10 cellular contexts compared by ENCODE assay signal in the genomic region with DNA sequence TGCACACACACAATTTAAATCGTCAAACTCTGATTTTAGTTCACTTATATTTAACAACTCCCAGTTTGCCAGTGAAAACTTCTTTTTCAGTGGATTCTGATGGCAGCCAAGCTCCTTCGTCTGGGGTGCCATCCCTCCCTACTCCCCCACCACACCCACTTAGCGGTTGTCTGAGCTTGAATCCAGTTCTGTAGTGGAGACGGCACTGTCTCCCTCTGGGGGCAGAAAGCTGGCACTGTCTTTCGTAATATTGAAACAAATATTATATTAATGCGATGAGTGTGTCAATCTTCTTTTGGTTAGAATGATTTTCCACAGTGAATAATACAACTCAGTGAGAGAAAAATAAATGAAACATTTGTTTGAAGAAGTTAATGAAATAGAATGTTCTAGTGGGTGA. TPM values are rescaled to one million over a fixed set of nuclear protein-coding genes. Genes with fewer than 3 reads are reported as not detected.
DNase-seq lines count a peak whose midpoint lies in the region; TF ChIP-seq lines count a peak whose summit lies in the region.
"Had no signal": no experiment of that assay in that cellular context is flagged by ENCODE, and none has a peak within 500 bp of the region (broad histone marks: within the 10 kb centered on the region; RNA-seq: fewer than 3 reads in every experiment).

No MANE protein-coding gene starts in this region.

- H3K9me3 ChIP-seq in OCI-LY7 (ENCODE audit: low read length): no peaks in the 10 kb centered on the region

- POLR2A ChIA-PET in OCI-LY7 (lab: Charles Lee): no interaction called here

- H3K36me3 ChIP-seq in OCI-LY7 (ENCODE audit: insufficient read depth, low read length): no peaks in the 10 kb centered on the region

- no peaks in the 10 kb centered on the region for H4K20me1 ChIP-seq in OCI-LY7 (ENCODE audit: insufficient read depth, low read length)

- CTCF ChIA-PET in OCI-LY7 (lab: Charles Lee; ENCODE audit: unreplicated experiment): no interaction called here

- no peak overlapping the region for H3K4me3 ChIP-seq in OCI-LY7 (ENCODE audit: low read depth, low read length, poor library complexity, severe bottlenecking)
- no peak overlapping the region for H3K4me3 ChIP-seq in dorsolateral prefrontal cortex

- intact Hi-C loops in OCI-LY7 (cut with micrococcal nuclease; ENCODE audit: unreplicated experiment) (loop anchor here (5.0 kb wide), 1 partner anchor 161 kb away; no protein-coding TSS in a partner anchor), dorsolateral prefrontal cortex (cut with DNase I) (loop anchor here (2.0 to 5.0 kb wide), 3 partner anchors 155 to 295 kb away; no protein-coding TSS in a partner anchor)

- no peak overlapping the region for H3K27ac ChIP-seq in OCI-LY7 (ENCODE audit: low read depth, low read length, poor library complexity, severe bottlenecking)
- H3K27ac ChIP-seq in dorsolateral prefrontal cortex: peak overlapping the region in 58 of 59 donors; percentile 33 to 98 (median 93)
- H3K27ac ChIP-seq in temporal lobe (ENCODE audit: low read depth, low read length): peak overlapping the region; percentile 97

- no peak overlapping the region for H3K4me2 ChIP-seq in OCI-LY7 (ENCODE audit: low read length)

- TF ChIP-seq CTCF in OCI-LY7 (conservative IDR thresholded peaks at IDR 0.05; ENCODE audit: low read length): peak; percentile 60; the same call in 1 of the 2 replicates
- TF ChIP-seq CTCF in dorsolateral prefrontal cortex (IDR thresholded peaks at IDR 0.05 in 54 of 56, conservative IDR thresholded peaks at IDR 0.05 in 2 of 56; ENCODE audit: low read depth in 1 of 56, partially characterized antibody in 56 of 56): peak; percentile 30 to 71 (median 56)

- peak; percentile 2 for DNase-seq in NOMO-1 treated with DMSO at 0.1 percent for 48 hours (lab: John Stamatoyannopoulos, UW; ENCODE audit: unreplicated experiment)
- DNase-seq in NOMO-1 treated with dmso at 0.1 percent for 144 hours (lab: John Stamatoyannopoulos, UW; ENCODE audit: unreplicated experiment): no peak
- DNase-seq in OCI-LY7 (ENCODE audit: low spot score): no peak
- DNase-seq in dorsolateral prefrontal cortex: peak in 1 of 10 donors; percentile 48
- DNase-seq in NCI-H1105 treated with DMSO at 0.1 percent for 48 hours (lab: John Stamatoyannopoulos, UW): no peak
- DNase-seq in cerebellar cortex (ENCODE audit: low spot score): no peak
- no peak for DNase-seq in middle frontal gyrus (ENCODE audit: extremely low spot score, low spot score)
- DNase-seq: effector CD8-positive, alpha-beta T cell had no signal

- H2AFZ ChIP-seq in OCI-LY7 (ENCODE audit: low read length): no peak overlapping the region

- H3K4me1 ChIP-seq in OCI-LY7 (ENCODE audit: insufficient read depth, low read length, poor library complexity, severe bottlenecking): no peaks in the 10 kb centered on the region

- H3K79me2 ChIP-seq in OCI-LY7 (ENCODE audit: insufficient read depth, low read depth, low read length): no peaks in the 10 kb centered on the region

- no peaks in the 10 kb centered on the region for H3K9me2 ChIP-seq in OCI-LY7 (ENCODE audit: insufficient read depth, low read length)

- no peaks in the 10 kb centered on the region for H3K27me3 ChIP-seq in dorsolateral prefrontal cortex

- BruUV-seq in OCI-LY7 (replicated peaks; lab: Mats Ljungman, UMichigan): no TSS peak

RNA-seq across cellular contexts. Expression of gene MEPE, which starts 5.4 kb away (rescaled TPM):
- total RNA-seq in OCI-LY7 (2014; rRNA removed; shearing (Covaris generic)): not detected in 2 replicates
- total RNA-seq in OCI-LY7 (2022) (not detected in 2 replicates), dorsolateral prefrontal cortex (10 to 100 TPM in 52 of 120 experiments, 1 to 10 TPM in 68; 1.0 to 26.4 (median 8.7) TPM), temporal lobe (0.49 TPM)
- total RNA-seq: liver had no signal

RNA-seq across cellular contexts. Expression of gene IBSP, which starts 38.9 kb away (rescaled TPM):
- 0.09 TPM in 1 of 2 replicates, not detected in the other for total RNA-seq in OCI-LY7 (2014; rRNA removed; shearing (Covaris generic))
- total RNA-seq in OCI-LY7 (2022) (not detected in 2 replicates), dorsolateral prefrontal cortex (1 to 10 TPM in 1 of 120 experiments, under 1 TPM in 14, not detected in 105; 0.30 to 1.1 (median 0.50) TPM), temporal lobe (under 0.01 TPM)
- total RNA-seq: liver had no signal
